In the genomic region with DNA sequence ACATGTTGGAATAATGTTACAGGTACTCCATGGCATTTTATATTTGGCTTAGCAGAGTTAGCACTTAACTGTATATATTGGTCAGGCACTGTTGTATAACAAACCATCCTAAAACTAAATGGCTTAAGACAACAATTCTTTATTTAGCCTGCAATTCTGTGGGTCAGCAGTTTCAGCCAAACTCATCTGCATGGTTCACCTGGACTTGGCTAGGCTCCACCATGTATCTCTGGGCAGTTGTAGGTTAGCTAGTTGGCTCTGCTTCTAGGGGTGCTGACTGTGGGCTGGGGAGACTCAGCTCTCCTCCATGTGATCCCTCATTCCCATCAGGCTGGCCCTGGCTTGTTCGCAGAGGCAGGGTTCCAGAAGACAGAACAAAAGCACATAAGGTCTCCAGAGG, we compare ENCODE assay signal across 20 cellular contexts. TPM values are rescaled to one million over a fixed set of nuclear protein-coding genes. Genes with fewer than 3 reads are reported as not detected.
"Had no signal": no experiment of that assay in that cellular context is flagged by ENCODE, and none has a peak within 500 bp of the region (broad histone marks: within the 10 kb centered on the region; RNA-seq: fewer than 3 reads in every experiment).

No MANE protein-coding gene starts in this region.

- H3K27ac ChIP-seq: cardiac muscle cell, heart left ventricle, neutrophil, transverse colon had no signal

- H3K27me3 ChIP-seq: cardiac muscle cell, gastroesophageal sphincter, heart left ventricle, neutrophil, transverse colon had no signal

- ATAC-seq: activated CD8-positive, alpha-beta memory T cell treated with anti-CD3 and anti-CD28 coated beads, Interleukin-2, amount 10 ng/mL, durations not matched to agents 7 days and 5 days; activated T-helper 17 cell treated with anti-CD3 and anti-CD28 coated beads, Interleukin-2, amount 50 U/mL, for 72 hours; effector memory CD8-positive, alpha-beta T cell; gastroesophageal sphincter; heart left ventricle; mucosa of descending colon; T-cell had no signal

- H3K4me3 ChIP-seq: cardiac muscle cell, gastroesophageal sphincter, heart left ventricle, mucosa of descending colon, transverse colon had no signal

- H3K27ac Mint-ChIP-seq: activated CD4-positive, alpha-beta memory T cell treated with anti-CD3 and anti-CD28 coated beads, Interleukin-2, amount 10 ng/mL, durations not matched to agents 7 days and 5 days; activated CD8-positive, alpha-beta memory T cell treated with anti-CD3 and anti-CD28 coated beads, Interleukin-2, amount 10 ng/mL, durations not matched to agents 7 days and 5 days; activated naive CD8-positive, alpha-beta T cell treated with anti-CD3 and anti-CD28 coated beads for 36 hours; activated T-helper 17 cell treated with anti-CD3 and anti-CD28 coated beads, Interleukin-2, amount 50 U/mL, for 72 hours; effector memory CD8-positive, alpha-beta T cell; memory B cell; naive B cell; stimulated activated naive CD8-positive, alpha-beta T cell treated with anti-CD3 and anti-CD28 coated beads, Interleukin-15, Interleukin-2, amounts not matched to agents 100 ng/mL and 50 ng/mL, for 24 hours; T-cell had no signal

- H3K36me3 ChIP-seq: neutrophil, transverse colon had no signal

- H3K4me1 Mint-ChIP-seq: activated naive CD8-positive, alpha-beta T cell treated with anti-CD3 and anti-CD28 coated beads for 36 hours; activated T-helper 17 cell treated with anti-CD3 and anti-CD28 coated beads, Interleukin-2, amount 50 U/mL, for 72 hours; memory B cell; T-cell had no signal

- H3K4me3 Mint-ChIP-seq: activated CD4-positive, alpha-beta memory T cell treated with anti-CD3 and anti-CD28 coated beads, Interleukin-2, amount 10 ng/mL, durations not matched to agents 7 days and 5 days; activated CD8-positive, alpha-beta memory T cell treated with anti-CD3 and anti-CD28 coated beads, Interleukin-2, amount 10 ng/mL, durations not matched to agents 7 days and 5 days; activated naive CD8-positive, alpha-beta T cell treated with anti-CD3 and anti-CD28 coated beads for 36 hours; activated T-helper 17 cell treated with anti-CD3 and anti-CD28 coated beads, Interleukin-2, amount 50 U/mL, for 72 hours; effector memory CD8-positive, alpha-beta T cell; memory B cell; naive B cell; stimulated activated naive CD8-positive, alpha-beta T cell treated with anti-CD3 and anti-CD28 coated beads, Interleukin-15, Interleukin-2, amounts not matched to agents 100 ng/mL and 50 ng/mL, for 24 hours; T-cell had no signal

- H3K36me3 Mint-ChIP-seq: activated CD8-positive, alpha-beta memory T cell treated with anti-CD3 and anti-CD28 coated beads, Interleukin-2, amount 10 ng/mL, durations not matched to agents 7 days and 5 days; activated naive CD8-positive, alpha-beta T cell treated with anti-CD3 and anti-CD28 coated beads for 36 hours; memory B cell; naive B cell; T-cell had no signal

- H3K4me1 ChIP-seq: transverse colon had no signal

- DNase-seq: activated CD4-positive, alpha-beta memory T cell treated with anti-CD3 and anti-CD28 coated beads, Interleukin-2, amount 10 ng/mL, durations not matched to agents 7 days and 5 days; activated CD4-positive, alpha-beta T cell treated with anti-CD3 and anti-CD28 coated beads for 48 hours; activated CD4-positive, CD25-positive, alpha-beta regulatory T cell; activated CD8-positive, alpha-beta memory T cell treated with anti-CD3 and anti-CD28 coated beads, Interleukin-2, amount 10 ng/mL, durations not matched to agents 7 days and 5 days; activated naive CD4-positive, alpha-beta T cell; activated naive CD8-positive, alpha-beta T cell treated with anti-CD3 and anti-CD28 coated beads for 36 hours; amniotic stem cell; effector memory CD8-positive, alpha-beta T cell; heart left ventricle; kidney glomerular epithelial cell; mucosa of descending colon; naive B cell; T-cell; transverse colon had no signal

- H3K9me3 Mint-ChIP-seq: activated CD4-positive, alpha-beta memory T cell treated with anti-CD3 and anti-CD28 coated beads, Interleukin-2, amount 10 ng/mL, durations not matched to agents 7 days and 5 days; activated naive CD8-positive, alpha-beta T cell treated with anti-CD3 and anti-CD28 coated beads for 36 hours; activated T-helper 17 cell treated with anti-CD3 and anti-CD28 coated beads, Interleukin-2, amount 50 U/mL, for 72 hours; effector memory CD8-positive, alpha-beta T cell; memory B cell; stimulated activated naive CD8-positive, alpha-beta T cell treated with anti-CD3 and anti-CD28 coated beads, Interleukin-15, Interleukin-2, amounts not matched to agents 100 ng/mL and 50 ng/mL, for 24 hours; T-cell had no signal

- H3K27me3 Mint-ChIP-seq: activated CD4-positive, alpha-beta memory T cell treated with anti-CD3 and anti-CD28 coated beads, Interleukin-2, amount 10 ng/mL, durations not matched to agents 7 days and 5 days; activated CD8-positive, alpha-beta memory T cell treated with anti-CD3 and anti-CD28 coated beads, Interleukin-2, amount 10 ng/mL, durations not matched to agents 7 days and 5 days; activated naive CD8-positive, alpha-beta T cell treated with anti-CD3 and anti-CD28 coated beads for 36 hours; effector memory CD8-positive, alpha-beta T cell; naive B cell; stimulated activated naive CD8-positive, alpha-beta T cell treated with anti-CD3 and anti-CD28 coated beads, Interleukin-15, Interleukin-2, amounts not matched to agents 100 ng/mL and 50 ng/mL, for 24 hours; T-cell had no signal

- H3K9me3 ChIP-seq: gastroesophageal sphincter, heart left ventricle, mucosa of descending colon, neutrophil, transverse colon had no signal

RNA-seq across cellular contexts. Expression of a gene that starts 34.4 kb away (rescaled TPM):
- total RNA-seq: activated CD4-positive, alpha-beta memory T cell treated with anti-CD3 and anti-CD28 coated beads, Interleukin-2, amount 10 ng/mL, durations not matched to agents 7 days and 5 days; activated CD8-positive, alpha-beta memory T cell treated with anti-CD3 and anti-CD28 coated beads, Interleukin-2, amount 10 ng/mL, durations not matched to agents 7 days and 5 days; activated naive CD8-positive, alpha-beta T cell treated with anti-CD3 and anti-CD28 coated beads for 36 hours; activated T-helper 17 cell treated with anti-CD3 and anti-CD28 coated beads, Interleukin-2, amount 50 U/mL, for 72 hours; T-cell had no signal
